In genomic region chr2:149972039-149972438, GRCh38 we compare ENCODE assay signal across 22 cellular contexts.
DNase-seq lines count a peak whose midpoint lies in the region; ATAC-seq, FAIRE-seq and TF ChIP-seq lines count a peak whose summit lies in the region.
"Had no signal": no experiment of that assay in that cellular context is flagged by ENCODE, and none has a peak within 500 bp of the region (broad histone marks: within the 10 kb centered on the region; RNA-seq: fewer than 3 reads in every experiment).

No MANE protein-coding gene starts in this region.

- H3K9me2 ChIP-seq in GM23248 (ENCODE audit: insufficient read depth), result no peaks in the 10 kb centered on the region
- H3K9me2 ChIP-seq: SK-N-SH had no signal

- BruUV-seq in A673 (replicated peaks; lab: Mats Ljungman, UMichigan), result no TSS peak

- no peaks in the 10 kb centered on the region for H4K20me1 ChIP-seq in GM23248 (ENCODE audit: insufficient read depth)

- no peaks in the 10 kb centered on the region for H3K4me1 ChIP-seq in A673 (ENCODE audit: insufficient read depth, low read length, poor library complexity, severe bottlenecking)
- H3K4me1 ChIP-seq in GM23248 (ENCODE audit: insufficient read depth), result peaks cover 5% of the 10 kb centered on the region; the same call in 1 of the 2 replicates
- H3K4me1 ChIP-seq: A549, gastrocnemius medialis had no signal

- DNase-seq in A673 (ENCODE audit: low spot score) (peak; percentile 3), GM23248 (peak; percentile 18), NCI-H82 (lab: John Stamatoyannopoulos, UW) (peak; percentile 97), fibroblast of pulmonary artery (ENCODE audit: low read depth) (peak; percentile 29), GM19239 (ENCODE audit: insufficient read length, low spot score) (no peak), NCI-H226 (no peak)
- DNase-seq: activated CD8-positive, alpha-beta memory T cell treated with anti-CD3 and anti-CD28 coated beads, Interleukin-2, amount 10 ng/mL, durations not matched to agents 7 days and 5 days; CD4-positive, alpha-beta memory T cell; gastrocnemius medialis; Kasumi-1; left colon; NCI-H1436 treated with DMSO at 0.1 percent for 48 hours; NCI-H510A; PC-9; retina; SK-N-SH; stimulated activated naive CD4-positive, alpha-beta T cell treated with Interleukin-2 at 50 U/mL for 16 hours; T1000; trophoblast cell had no signal

- intact Hi-C loops in A673 (cut with micrococcal nuclease; ENCODE audit: unreplicated experiment), result no loop called here

- TF ChIP-seq CTCF in A673 (conservative IDR thresholded peaks at IDR 0.05; ENCODE audit: low read depth, low read length) (no peak), fibroblast of pulmonary artery (IDR thresholded peaks at IDR 0.05; ENCODE audit: low read length, missing control alignments) (no peak)

- H3K9ac ChIP-seq in GM23248, result no peak overlapping the region
- H3K9ac ChIP-seq: SK-N-SH had no signal

- peak overlapping the region; percentile 47 for H2AFZ ChIP-seq in GM23248
- H2AFZ ChIP-seq: PC-9 had no signal

- peak overlapping the region; percentile 18 for H3K4me2 ChIP-seq in GM23248 (ENCODE audit: unreplicated experiment)
- H3K4me2 ChIP-seq: A549, PC-9, SK-N-SH had no signal

- H3K27me3 ChIP-seq in A673 (replicated peaks; ENCODE audit: insufficient read depth, low read depth, low read length, poor library complexity) (no peaks in the 10 kb centered on the region), GM23248 (replicated peaks; ENCODE audit: insufficient read depth) (no peaks in the 10 kb centered on the region)
- H3K27me3 ChIP-seq: gastrocnemius medialis had no signal

- H3K9me3 ChIP-seq in A673 (ENCODE audit: low read depth, low read length, poor library complexity, severe bottlenecking) (no peaks in the 10 kb centered on the region), GM23248 (ENCODE audit: low read depth) (no peaks in the 10 kb centered on the region)
- H3K9me3 ChIP-seq: A549, gastrocnemius medialis, SK-N-SH had no signal

- H3K36me3 ChIP-seq in A673 (ENCODE audit: insufficient read depth, low read length, poor library complexity, severe bottlenecking), result no peaks in the 10 kb centered on the region
- H3K36me3 ChIP-seq in GM23248 (ENCODE audit: low read depth), result no peaks in the 10 kb centered on the region
- H3K36me3 ChIP-seq: gastrocnemius medialis had no signal

- H3K27ac ChIP-seq in A673 (ENCODE audit: low read depth, low read length, poor library complexity, severe bottlenecking) (no peak overlapping the region), GM23248 (no peak overlapping the region)
- H3K27ac ChIP-seq: A549, gastrocnemius medialis, PC-9 had no signal

- no peaks in the 10 kb centered on the region for H3K79me2 ChIP-seq in GM23248 (ENCODE audit: insufficient read depth)

- CTCF ChIA-PET in A673 (lab: Charles Lee), result no interaction called here

- POLR2A ChIA-PET in A673 (lab: Charles Lee; ENCODE audit: low non-redundant PET), result no interaction called here

- FAIRE-seq in GM19239 (lab: Jason Lieb, UNC), result no peak
- FAIRE-seq: A549 had no signal

- in situ Hi-C loops in GM23248 (cut with MboI), result no loop called here

- ATAC-seq in HG03159 (IDR thresholded peaks at IDR 0.05; ENCODE audit: unreplicated experiment) (no peak), GM18519 (IDR thresholded peaks at IDR 0.05; ENCODE audit: low FRiP score, unreplicated experiment) (no peak)
- ATAC-seq: A549; activated CD8-positive, alpha-beta memory T cell treated with anti-CD3 and anti-CD28 coated beads, Interleukin-2, amount 10 ng/mL, durations not matched to agents 7 days and 5 days; gastrocnemius medialis; left colon had no signal

- no peaks in the 10 kb centered on the region for H3F3A ChIP-seq in GM23248 (ENCODE audit: insufficient read depth)

- WGBS in GM23248 (ENCODE audit: low coverage in 1 of 2, low lambda C conversion rate in 2 of 2, missing lambda C conversion rate in 2 of 2), 2 experiments, result 16 to 17% methylated on average over 3 of the region's 3 CpGs

- H3K4me3 ChIP-seq in A673 (ENCODE audit: low read depth, low read length, poor library complexity, severe bottlenecking) (no peak overlapping the region), GM23248 (no peak overlapping the region), fibroblast of pulmonary artery (replicated peaks; ENCODE audit: low read depth, low read length) (no peak overlapping the region)
- H3K4me3 ChIP-seq: A549, gastrocnemius medialis, PC-9 had no signal

Comparison
In these comparisons a context has a peak if more than half of its experiments do, and no peak if none do; other contexts are left out.
1. DNase-seq: peak in A673 (single experiment), GM23248 (single experiment), NCI-H82 (single experiment) and fibroblast of pulmonary artery (single experiment); none in GM19239 (single experiment) and NCI-H226 (single experiment).